23 cellular contexts compared by ENCODE assay signal in the genomic region with DNA sequence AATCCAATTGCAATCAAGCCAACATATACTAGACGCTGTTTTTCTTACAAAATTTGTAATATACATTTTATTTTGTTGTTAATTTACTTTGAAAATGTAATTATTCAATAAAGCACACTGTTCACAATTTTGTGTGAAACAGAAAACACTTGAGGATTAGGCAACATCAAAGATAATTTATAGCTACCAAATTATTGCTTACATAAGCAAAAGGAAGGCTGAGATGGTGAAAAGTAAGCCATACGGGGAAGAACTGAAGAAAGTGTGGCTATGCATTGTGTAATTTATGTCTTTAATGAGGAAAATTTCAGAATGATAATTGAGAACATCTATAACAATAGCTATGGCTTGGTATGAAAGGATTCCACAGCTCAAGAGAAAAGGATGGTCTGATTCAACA.
DNase-seq lines count a peak whose midpoint lies in the region; ATAC-seq, FAIRE-seq and TF ChIP-seq lines count a peak whose summit lies in the region.
"Had no signal": no experiment of that assay in that cellular context is flagged by ENCODE, and none has a peak within 500 bp of the region (broad histone marks: within the 10 kb centered on the region; RNA-seq: fewer than 3 reads in every experiment).

No MANE protein-coding gene starts in this region.

- in situ Hi-C loops in HepG2 (cut with HindIII; ENCODE audit: extremely low pct_ligation_motif_present, low pct_unique_long_range_greater_than_20kb), result loop anchor here (25.0 kb wide), 1 partner anchor 1283 kb away; no protein-coding TSS in a partner anchor

- intact Hi-C loops in HepG2 (cut with micrococcal nuclease; ENCODE audit: unreplicated experiment), result no loop called here
- intact Hi-C loops in right lobe of liver (cut with DNase I), result no loop called here
- intact Hi-C loops in CD14-positive monocyte (cut with micrococcal nuclease), result no loop called here

- no peak for TF ChIP-seq POLR2A in HepG2 (IDR thresholded peaks at IDR 0.05; ENCODE audit: insufficient read depth in 1 of 2, low read depth in 2 of 2, low read length in 2 of 2)
- no peak for TF ChIP-seq POLR2A in right lobe of liver (IDR thresholded peaks at IDR 0.05)
- TF ChIP-seq POLR2A in H1 (IDR thresholded peaks at IDR 0.05; ENCODE audit: control extremely low read depth in 1 of 2, low read depth in 2 of 2, low read length in 2 of 2), result no peak

- no peak overlapping the region for H4K8ac ChIP-seq in H1 (ENCODE audit: extremely low read depth, insufficient read depth, low read length)

- WGBS in HepG2 (ENCODE audit: low lambda C conversion rate), result 0% methylated on average over 2 of the region's 2 CpGs
- WGBS in right lobe of liver (ENCODE audit: insufficient coverage, low coverage, low lambda C conversion rate, missing lambda C conversion rate), result 31% methylated on average over 2 of the region's 2 CpGs
- 84% methylated on average over 2 of the region's 2 CpGs; no CpG with 5 or more reads in 1 of the 2 experiments for WGBS in H1 (ENCODE audit: extremely low coverage in 1 of 2, insufficient coverage in 1 of 2, insufficient read length in 1 of 2, insufficient replicate concordance in 2 of 2, low coverage in 1 of 2, low lambda C conversion rate in 2 of 2, missing lambda C conversion rate in 1 of 2), 2 experiments

- no peak overlapping the region for H3K4me3 Mint-ChIP-seq in CD14-positive monocyte
- H3K4me3 Mint-ChIP-seq: B cell; CD4-positive, alpha-beta T cell; CD8-positive, alpha-beta memory T cell; GM23338; HFFc6 had no signal

- H3K36me3 ChIP-seq in HepG2 (replicated peaks in 1 of 2; ENCODE audit: control insufficient read depth in 1 of 2, insufficient read depth in 2 of 2, low read length in 2 of 2), result no peaks in the 10 kb centered on the region
- H3K36me3 ChIP-seq in right lobe of liver, result no peaks in the 10 kb centered on the region
- H3K36me3 ChIP-seq in SK-N-MC (ENCODE audit: insufficient read depth, low read length), result no peaks in the 10 kb centered on the region
- no peaks in the 10 kb centered on the region for H3K36me3 ChIP-seq in H1 (ENCODE audit: control insufficient read depth in 2 of 4, insufficient read depth in 4 of 4, low read length in 3 of 4)
- H3K36me3 ChIP-seq: BLaER1, HAP-1 had no signal

- H3K4me1 ChIP-seq in HepG2 (ENCODE audit: insufficient read depth, low read length), result no peaks in the 10 kb centered on the region
- no peaks in the 10 kb centered on the region for H3K4me1 ChIP-seq in right lobe of liver
- H3K4me1 ChIP-seq in H1 (replicated peaks in 1 of 4; ENCODE audit: control insufficient read depth in 3 of 4, insufficient read depth in 4 of 4, low read length in 3 of 4), result no peaks in the 10 kb centered on the region
- H3K4me1 ChIP-seq: BLaER1, HAP-1 had no signal

- H3K23me2 ChIP-seq in H1 (ENCODE audit: low read depth, low read length), result no peaks in the 10 kb centered on the region

- H3K27me3 ChIP-seq in HepG2 (ENCODE audit: control insufficient read depth in 1 of 2, insufficient read depth in 2 of 2, low read length in 2 of 2), result no peaks in the 10 kb centered on the region
- H3K27me3 ChIP-seq in right lobe of liver, result no peaks in the 10 kb centered on the region
- H3K27me3 ChIP-seq in H1 (replicated peaks in 1 of 4; ENCODE audit: control insufficient read depth in 3 of 4, extremely low read depth in 1 of 4, insufficient read depth in 3 of 4, low read length in 3 of 4), result no peaks in the 10 kb centered on the region
- H3K27me3 ChIP-seq: BLaER1 had no signal

- ATAC-seq in HepG2, result no peak
- no peak for ATAC-seq in right lobe of liver
- ATAC-seq: GM23338 had no signal

- H3K79me2 ChIP-seq in HepG2 (ENCODE audit: insufficient read depth, low read length) (no peaks in the 10 kb centered on the region), H1 (ENCODE audit: control insufficient read depth in 1 of 2, insufficient read depth in 2 of 2, low read length in 2 of 2) (no peaks in the 10 kb centered on the region)

- no peak for TF ChIP-seq RAD21 in HepG2 (CRISPR knock-in tag; IDR thresholded peaks at IDR 0.05)
- TF ChIP-seq RAD21 in H1 (IDR thresholded peaks at IDR 0.05 in 1 of 2, conservative IDR thresholded peaks at IDR 0.05 in 1 of 2; ENCODE audit: low read depth in 2 of 2, low read length in 2 of 2), result no peak

- no peak for DNase-seq in HepG2 (ENCODE audit: low spot score)
- DNase-seq in right lobe of liver, result no peak
- no peak for DNase-seq in SK-N-MC (ENCODE audit: low read depth, low spot score)
- DNase-seq in H1 (ENCODE audit: low read depth in 1 of 2, low spot score in 2 of 2), result no peak
- DNase-seq in CD14-positive monocyte (ENCODE audit: low spot score), result no peak
- no peak for DNase-seq in NCI-H1105 (lab: John Stamatoyannopoulos, UW)
- DNase-seq: 8988T; CD4-positive, alpha-beta T cell; CD8-positive, alpha-beta memory T cell; DMS 273 treated with DMSO at 0.1 percent for 48 hours; DMS79; EL; GDM1; HFFc6 had no signal

- BruUV-seq in HepG2 (replicated peaks; lab: Mats Ljungman, UMichigan), result no TSS peak

- no peaks in the 10 kb centered on the region for H3K79me1 ChIP-seq in H1 (ENCODE audit: low read depth, low read length)

- TF ChIP-seq CTCF in HepG2 (CRISPR knock-in tag; IDR thresholded peaks at IDR 0.05) (no peak), right lobe of liver (IDR thresholded peaks at IDR 0.05) (no peak), H1 (IDR thresholded peaks at IDR 0.05; ENCODE audit: control extremely low read depth in 1 of 3, insufficient read depth in 1 of 3, low read depth in 1 of 3, low read length in 3 of 3) (no peak), CD14-positive monocyte (IDR thresholded peaks at IDR 0.05) (no peak)

- TF ChIP-seq EP300 in HepG2 (IDR thresholded peaks at IDR 0.05; ENCODE audit: low read depth in 2 of 2, low read length in 2 of 2) (no peak), HepG2 (CRISPR knock-in tag; IDR thresholded peaks at IDR 0.05; ENCODE audit: borderline replicate concordance) (no peak), H1 (IDR thresholded peaks at IDR 0.05; ENCODE audit: borderline replicate concordance in 1 of 2, low read depth in 2 of 2, low read length in 2 of 2) (no peak)

- no peaks in the 10 kb centered on the region for H3K36me3 Mint-ChIP-seq in CD14-positive monocyte
- H3K36me3 Mint-ChIP-seq: CD8-positive, alpha-beta memory T cell had no signal

- no peak overlapping the region for H3K27ac ChIP-seq in HepG2 (ENCODE audit: extremely low read length, insufficient read depth, low read length)
- H3K27ac ChIP-seq in right lobe of liver, result no peak overlapping the region
- peak overlapping the region; percentile 77 for H3K27ac ChIP-seq in SK-N-MC
- H3K27ac ChIP-seq in H1 (ENCODE audit: low read depth, low read length), result no peak overlapping the region
- H3K27ac ChIP-seq: BLaER1, C4-2B had no signal

- H2BK15ac ChIP-seq in H1 (ENCODE audit: low read length), result no peak overlapping the region

- no peak overlapping the region for H4K5ac ChIP-seq in H1 (ENCODE audit: insufficient read length, low read depth, low read length)

- H3K27ac Mint-ChIP-seq in CD14-positive monocyte, result no peak overlapping the region
- H3K27ac Mint-ChIP-seq: B cell; CD4-positive, alpha-beta T cell; CD8-positive, alpha-beta memory T cell; GM23338; HFFc6 had no signal

- no peak overlapping the region for H2BK20ac ChIP-seq in H1 (ENCODE audit: low read length)

- H3K23ac ChIP-seq in H1 (ENCODE audit: insufficient read length), result no peak overlapping the region

- H3K9ac ChIP-seq in HepG2 (ENCODE audit: insufficient read depth, low read depth, low read length) (no peak overlapping the region), SK-N-MC (ENCODE audit: insufficient read length) (no peak overlapping the region), H1 (replicated peaks in 1 of 4; ENCODE audit: extremely low read depth in 1 of 4, low read depth in 3 of 4, low read length in 3 of 4) (no peak overlapping the region)
- H3K9ac ChIP-seq: BLaER1 had no signal

- H2BK120ac ChIP-seq in H1 (replicated peaks; ENCODE audit: low read depth, low read length), result no peak overlapping the region

- H3K4me2 ChIP-seq in HepG2 (ENCODE audit: low read depth, low read length), result no peak overlapping the region
- no peak overlapping the region for H3K4me2 ChIP-seq in H1 (ENCODE audit: insufficient read depth in 1 of 2, low read depth in 2 of 2, low read length in 2 of 2)
- H3K4me2 ChIP-seq: BLaER1, GM23338 had no signal

- peaks cover 6% of the 10 kb centered on the region for H3K4me1 Mint-ChIP-seq in CD14-positive monocyte
- H3K4me1 Mint-ChIP-seq: B cell; CD8-positive, alpha-beta memory T cell; GM23338 had no signal

- H2BK5ac ChIP-seq in H1 (ENCODE audit: low read depth, low read length), result no peak overlapping the region

- FAIRE-seq in HepG2 (lab: Jason Lieb, UNC), result no peak
- FAIRE-seq in H1 (lab: Jason Lieb, UNC), result no peak
- FAIRE-seq: D721Med, GM12891, GM18507, H54 had no signal

- no peak overlapping the region for H4K91ac ChIP-seq in H1 (replicated peaks; ENCODE audit: insufficient read length, low read length)

- no peak overlapping the region for H2BK12ac ChIP-seq in H1 (ENCODE audit: low read depth, low read length)

- H3K9me3 Mint-ChIP-seq in CD14-positive monocyte, result peaks cover 0 to 6% (median 0%) of the 10 kb centered on the region in 7 donors
- H3K9me3 Mint-ChIP-seq: CD4-positive, alpha-beta T cell; GM23338; HFFc6 had no signal

- CTCF ChIA-PET in HepG2 (lab: Yijun Ruan, JAX; ENCODE audit: low intra/inter-chr PET ratio, low total read pairs), result no interaction called here
- CTCF ChIA-PET in H1 (lab: Charles Lee; ENCODE audit: partially characterized antibody), result interaction anchor here (0.5 to 1.3 kb wide), 3 partner anchors 9 to 1339 kb away, joined by 3 to 4 read pairs (median 3); no protein-coding TSS in a partner anchor

- no peak overlapping the region for H2AFZ ChIP-seq in HepG2 (ENCODE audit: low read length)
- H2AFZ ChIP-seq in H1 (ENCODE audit: low read length), result no peak overlapping the region
- H2AFZ ChIP-seq: GM23338 had no signal

- no peak overlapping the region for H3K14ac ChIP-seq in H1 (ENCODE audit: insufficient read length)

- H3K56ac ChIP-seq in H1 (replicated peaks; ENCODE audit: insufficient read length, low read depth, low read length), result no peak overlapping the region

- H3K18ac ChIP-seq in H1 (ENCODE audit: extremely low read depth, low read length), result no peak overlapping the region

- no peaks in the 10 kb centered on the region for H4K20me1 ChIP-seq in HepG2 (ENCODE audit: insufficient read depth, low read length)
- H4K20me1 ChIP-seq in H1 (replicated peaks in 1 of 2; ENCODE audit: control insufficient read depth in 1 of 2, insufficient read depth in 2 of 2, low read length in 2 of 2), result no peaks in the 10 kb centered on the region
- H4K20me1 ChIP-seq: BLaER1 had no signal

- H3K9me3 ChIP-seq in HepG2 (ENCODE audit: low read length) (no peaks in the 10 kb centered on the region), right lobe of liver (no peaks in the 10 kb centered on the region), SK-N-MC (ENCODE audit: low read depth, low read length) (no peaks in the 10 kb centered on the region), H1 (ENCODE audit: insufficient read depth in 2 of 2, low read depth in 1 of 2, low read length in 1 of 2) (no peaks in the 10 kb centered on the region)
- H3K9me3 ChIP-seq: BLaER1, HAP-1 had no signal

- H3K27me3 Mint-ChIP-seq in CD14-positive monocyte (ENCODE audit: low read depth in 3 of 3), result peaks cover 0 to 4% (median 3%) of the 10 kb centered on the region in 3 donors

- no peak overlapping the region for H3K4ac ChIP-seq in H1 (replicated peaks; ENCODE audit: insufficient read length, low read depth, low read length)

- no peak overlapping the region for H2AK5ac ChIP-seq in H1 (ENCODE audit: low read depth, low read length)

- H3K4me3 ChIP-seq in HepG2 (replicated peaks in 1 of 3; ENCODE audit: insufficient read depth in 1 of 3, low read depth in 2 of 3, low read length in 3 of 3) (no peak overlapping the region), right lobe of liver (no peak overlapping the region), SK-N-MC (no peak overlapping the region), H1 (ENCODE audit: extremely low read depth in 1 of 4, insufficient read depth in 2 of 4, low read depth in 3 of 4, low read length in 4 of 4) (no peak overlapping the region)
- H3K4me3 ChIP-seq: BLaER1, GM23338, HAP-1 had no signal

- POLR2A ChIA-PET in HepG2 (lab: Yijun Ruan, JAX), result no interaction called here
- POLR2A ChIA-PET in H1 (lab: Charles Lee; ENCODE audit: partially characterized antibody), result no interaction called here
